Comparison of ENCODE assay signal across 19 cellular contexts in genomic region chr11:1041471-1041870, GRCh38. TPM values are rescaled to one million over a fixed set of nuclear protein-coding genes. Genes with fewer than 3 reads are reported as not detected.
"Had no signal": no experiment of that assay in that cellular context is flagged by ENCODE, and none has a peak within 500 bp of the region (broad histone marks: within the 10 kb centered on the region; RNA-seq: fewer than 3 reads in every experiment).

No MANE protein-coding gene starts in this region.

- DNase-seq: activated CD4-positive, alpha-beta T cell treated with anti-CD3 and anti-CD28 coated beads, Interleukin-2, amount 50 U/mL, for 4 hours; activated CD4-positive, CD25-positive, alpha-beta regulatory T cell treated with anti-CD3 and anti-CD28 coated beads, Interleukin-2, amount 50 U/mL, for 72 hours; activated naive CD4-positive, alpha-beta T cell treated with anti-CD3 and anti-CD28 coated beads for 36 hours; activated T-cell treated with anti-CD3 and anti-CD28 coated beads for 4 hours; hippocampal formation; retina; stimulated activated naive CD8-positive, alpha-beta T cell treated with anti-CD3 and anti-CD28 coated beads, Interleukin-15, amount 100 ng/mL, for 72 hours; T-cell; T-helper 9 cell had no signal

- H3K27ac ChIP-seq: parathyroid adenoma, skin epidermis had no signal

- H3K4me3 ChIP-seq: skin epidermis had no signal

- H3K27ac Mint-ChIP-seq: activated naive CD4-positive, alpha-beta T cell treated with anti-CD3 and anti-CD28 coated beads for 36 hours; activated T-helper 17 cell treated with anti-CD3 and anti-CD28 coated beads, Interleukin-2, amount 50 U/mL, for 72 hours; stimulated activated naive CD8-positive, alpha-beta T cell treated with anti-CD3 and anti-CD28 coated beads, Interleukin-15, amount 100 ng/mL, for 72 hours; T-cell; type B pancreatic cell had no signal

- H3K4me1 ChIP-seq: parathyroid adenoma had no signal

- H3K4me1 Mint-ChIP-seq: activated T-helper 17 cell treated with anti-CD3 and anti-CD28 coated beads, Interleukin-2, amount 50 U/mL, for 72 hours; neural crest cell; stimulated activated naive CD8-positive, alpha-beta T cell treated with anti-CD3 and anti-CD28 coated beads, Interleukin-15, amount 100 ng/mL, for 72 hours; T-cell had no signal

- ATAC-seq: activated T-helper 17 cell treated with anti-CD3 and anti-CD28 coated beads, Interleukin-2, amount 50 U/mL, for 72 hours; esophagus mucosa; stimulated activated naive CD8-positive, alpha-beta T cell treated with anti-CD3 and anti-CD28 coated beads, Interleukin-15, amount 100 ng/mL, for 72 hours had no signal

- H2AFZ ChIP-seq: parathyroid adenoma had no signal

- H3K4me3 Mint-ChIP-seq: activated naive CD4-positive, alpha-beta T cell treated with anti-CD3 and anti-CD28 coated beads for 36 hours; activated T-helper 17 cell treated with anti-CD3 and anti-CD28 coated beads, Interleukin-2, amount 50 U/mL, for 72 hours; neural crest cell; stimulated activated naive CD8-positive, alpha-beta T cell treated with anti-CD3 and anti-CD28 coated beads, Interleukin-15, amount 100 ng/mL, for 72 hours; T-cell; type B pancreatic cell had no signal

- H3K36me3 Mint-ChIP-seq: T-cell, type B pancreatic cell had no signal

- H3K79me2 ChIP-seq: parathyroid adenoma had no signal

- H3K9me3 Mint-ChIP-seq: activated naive CD4-positive, alpha-beta T cell treated with anti-CD3 and anti-CD28 coated beads for 36 hours; activated T-helper 17 cell treated with anti-CD3 and anti-CD28 coated beads, Interleukin-2, amount 50 U/mL, for 72 hours; neural crest cell; stimulated activated naive CD8-positive, alpha-beta T cell treated with anti-CD3 and anti-CD28 coated beads, Interleukin-15, amount 100 ng/mL, for 72 hours; T-cell; type B pancreatic cell had no signal

- H3K9ac ChIP-seq: parathyroid adenoma had no signal

RNA-seq across cellular contexts. Expression of gene MUC6, which starts 5.0 kb away (rescaled TPM):
- total RNA-seq: activated naive CD4-positive, alpha-beta T cell treated with anti-CD3 and anti-CD28 coated beads for 36 hours; activated T-helper 17 cell treated with anti-CD3 and anti-CD28 coated beads, Interleukin-2, amount 50 U/mL, for 72 hours; astrocyte; esophagus mucosa; kidney epithelial cell; lower leg skin; neural crest cell had no signal

RNA-seq across cellular contexts. Expression of gene MUC2, which starts 33.2 kb away (rescaled TPM):
- total RNA-seq: activated naive CD4-positive, alpha-beta T cell treated with anti-CD3 and anti-CD28 coated beads for 36 hours; activated T-helper 17 cell treated with anti-CD3 and anti-CD28 coated beads, Interleukin-2, amount 50 U/mL, for 72 hours; astrocyte; kidney epithelial cell; neural crest cell; temporal lobe had no signal
